In genomic region chr11:69654660-69655478, GRCh38 we compare ENCODE assay signal across 1 cellular context.
TF ChIP-seq lines count a peak whose summit lies in the region.

No MANE protein-coding gene starts in this region.

TF ChIP-seq in H1, 55 proteins besides CTCF, POLR2A, EP300 and RAD21:
- TF ChIP-seq BRCA1 (IDR thresholded peaks at IDR 0.05; ENCODE audit: low read depth, low read length), result no peak
- no peak for TF ChIP-seq POLR2AphosphoS5 (IDR thresholded peaks at IDR 0.05; ENCODE audit: low read depth, low read length)
- no peak for TF ChIP-seq ATF3 (IDR thresholded peaks at IDR 0.05; ENCODE audit: insufficient read depth, low read depth, low read length)
- TF ChIP-seq RNF2 (IDR thresholded peaks at IDR 0.05; ENCODE audit: borderline replicate concordance, low read depth, low read length, missing control alignments, poor library complexity, severe bottlenecking), result no peak
- no peak for TF ChIP-seq E2F6 (IDR thresholded peaks at IDR 0.05)
- no peak for TF ChIP-seq CTBP2 (IDR thresholded peaks at IDR 0.05; ENCODE audit: borderline replicate concordance, insufficient read depth, insufficient read length, low read length)
- TF ChIP-seq GABPA (IDR thresholded peaks at IDR 0.05; ENCODE audit: borderline replicate concordance, insufficient read depth, low read length), result no peak
- no peak for TF ChIP-seq FOSL1 (IDR thresholded peaks at IDR 0.05; ENCODE audit: insufficient read depth, low read depth, low read length)
- no peak for TF ChIP-seq TBP (IDR thresholded peaks at IDR 0.05; ENCODE audit: low read depth, low read length)
- no peak for TF ChIP-seq NRF1 (IDR thresholded peaks at IDR 0.05; ENCODE audit: low read depth, low read length)
- no peak for TF ChIP-seq TAF1 (IDR thresholded peaks at IDR 0.05; ENCODE audit: low read depth, low read length)
- TF ChIP-seq JUND (IDR thresholded peaks at IDR 0.05; ENCODE audit: low read length), result no peak
- TF ChIP-seq HDAC2 (IDR thresholded peaks at IDR 0.05; ENCODE audit: borderline replicate concordance in 1 of 2, low read depth in 2 of 2, low read length in 2 of 2), result no peak
